8 cellular contexts compared by ENCODE assay signal in genomic region chr4:39717743-39718142, GRCh38. TPM values are rescaled to one million over a fixed set of nuclear protein-coding genes. Genes with fewer than 3 reads are reported as not detected.
DNase-seq lines count a peak whose midpoint lies in the region; ATAC-seq and TF ChIP-seq lines count a peak whose summit lies in the region.
"Not testable (repeated sequence)": the region's sequence is repeated elsewhere in the genome, so short reads cannot be mapped to it uniquely, and the experiment has no call there.

No MANE protein-coding gene starts in this region.

- intact Hi-C loops in activated CD4-positive, alpha-beta T cell treated with anti-CD3 and anti-CD28 coated beads for 36 hours (cut with DNase I, micrococcal nuclease); naive thymus-derived CD4-positive, alpha-beta T cell (cut with micrococcal nuclease): not testable (repeated sequence)

- not testable (repeated sequence) for H2BK120ac ChIP-seq in H9 (ENCODE audit: low read depth, low read length, poor library complexity, severe bottlenecking)

- not testable (repeated sequence) for H2AFZ ChIP-seq in H9 (ENCODE audit: low read length)

- H2BK5ac ChIP-seq in H9 (ENCODE audit: insufficient read length, low read length): not testable (repeated sequence)

- TF ChIP-seq CTCF in H9 (conservative IDR thresholded peaks at IDR 0.05); chondrocyte (IDR thresholded peaks at IDR 0.05): not testable (repeated sequence)

- not testable (repeated sequence) for H3T11ph ChIP-seq in H9 (ENCODE audit: low read length)

- not testable (repeated sequence) for H3K9me3 ChIP-seq in BLaER1; H9 (ENCODE audit: control insufficient read depth, low read depth, low read length); naive thymus-derived CD4-positive, alpha-beta T cell (ENCODE audit: control insufficient read depth in 2 of 3, low read length in 3 of 3)

- H3K4me1 Mint-ChIP-seq in H9 (peaks cover 10 to 14% of the 10 kb centered on the region in 2 experiments; a peak in 3 of 4 replicates), chondrocyte (ENCODE audit: low read depth) (peaks cover 55% of the 10 kb centered on the region)
- H3K4me1 Mint-ChIP-seq in activated CD4-positive, alpha-beta T cell treated with anti-CD3 and anti-CD28 coated beads for 36 hours: peaks cover 56% of the 10 kb centered on the region
- H3K4me1 Mint-ChIP-seq in activated T-cell treated with anti-CD3 and anti-CD28 coated beads, Interleukin-2, amount 50 U/mL, for 24 hours (ENCODE audit: low read depth): peaks cover 70% of the 10 kb centered on the region
- H3K4me1 Mint-ChIP-seq in activated naive CD4-positive, alpha-beta T cell treated with anti-CD3 and anti-CD28 coated beads, Interleukin-2, amount 10 ng/mL, durations not matched to agents 7 days and 5 days: peaks cover 51% of the 10 kb centered on the region
- peaks cover 40 to 76% (median 63%) of the 10 kb centered on the region in 7 donors for H3K4me1 Mint-ChIP-seq in naive thymus-derived CD4-positive, alpha-beta T cell
- peaks cover 62% of the 10 kb centered on the region for H3K4me1 Mint-ChIP-seq in stimulated activated effector memory CD8-positive, alpha-beta T cell treated with anti-CD3 and anti-CD28 coated beads, Interleukin-12 subunit alpha, Interleukin-12 subunit beta, amount 100 ng/mL, for 72 hours

- peaks cover 95% of the 10 kb centered on the region for H4K20me1 ChIP-seq in BLaER1
- H4K20me1 ChIP-seq in H9 (ENCODE audit: control insufficient read depth, insufficient read depth, insufficient read length): not testable (repeated sequence)

- not testable (repeated sequence) for H3K4me3 Mint-ChIP-seq in H9; activated naive CD4-positive, alpha-beta T cell treated with anti-CD3 and anti-CD28 coated beads, Interleukin-2, amount 10 ng/mL, durations not matched to agents 7 days and 5 days; chondrocyte (ENCODE audit: unreplicated experiment)
- H3K4me3 Mint-ChIP-seq in activated CD4-positive, alpha-beta T cell treated with anti-CD3 and anti-CD28 coated beads for 36 hours: peak overlapping the region; percentile 14
- peak overlapping the region; percentile 55 for H3K4me3 Mint-ChIP-seq in activated T-cell treated with anti-CD3 and anti-CD28 coated beads, Interleukin-2, amount 50 U/mL, for 24 hours
- peak overlapping the region; percentile 59 to 80 (median 68) for H3K4me3 Mint-ChIP-seq in naive thymus-derived CD4-positive, alpha-beta T cell
- H3K4me3 Mint-ChIP-seq in stimulated activated effector memory CD8-positive, alpha-beta T cell treated with anti-CD3 and anti-CD28 coated beads, Interleukin-12 subunit alpha, Interleukin-12 subunit beta, amount 100 ng/mL, for 72 hours: peak overlapping the region; percentile 23

- not testable (repeated sequence) for H3K4me3 ChIP-seq in BLaER1; naive thymus-derived CD4-positive, alpha-beta T cell (ENCODE audit: low read length)

- not testable (repeated sequence) for H3K27ac ChIP-seq in BLaER1; H9 (ENCODE audit: insufficient read length, low read depth, low read length); naive thymus-derived CD4-positive, alpha-beta T cell (ENCODE audit: low read depth, low read length)

- not testable (repeated sequence) for H3K27me3 Mint-ChIP-seq in H9 (ENCODE audit: low read depth); activated CD4-positive, alpha-beta T cell treated with anti-CD3 and anti-CD28 coated beads for 36 hours; activated T-cell treated with anti-CD3 and anti-CD28 coated beads, Interleukin-2, amount 50 U/mL, for 24 hours; activated naive CD4-positive, alpha-beta T cell treated with anti-CD3 and anti-CD28 coated beads, Interleukin-2, amount 10 ng/mL, durations not matched to agents 7 days and 5 days; chondrocyte (ENCODE audit: low read depth); naive thymus-derived CD4-positive, alpha-beta T cell

- H3K79me2 ChIP-seq in H9 (ENCODE audit: insufficient read depth, low read length): peaks cover 39% of the 10 kb centered on the region; the same call in 1 of the 2 replicates

- H4K5ac ChIP-seq in H9 (ENCODE audit: insufficient read length, low read depth, low read length): not testable (repeated sequence)

- not testable (repeated sequence) for H3K23me2 ChIP-seq in H9 (ENCODE audit: insufficient read length, low read depth, low read length, poor library complexity, severe bottlenecking)

- H2BK15ac ChIP-seq in H9 (ENCODE audit: low read depth, low read length): not testable (repeated sequence)

- H3K4me1 ChIP-seq in BLaER1: peaks cover 41% of the 10 kb centered on the region
- not testable (repeated sequence) for H3K4me1 ChIP-seq in H9 (ENCODE audit: insufficient read depth, low read length)
- H3K4me1 ChIP-seq in naive thymus-derived CD4-positive, alpha-beta T cell (ENCODE audit: control insufficient read depth in 2 of 2, insufficient read depth in 2 of 2, low read length in 2 of 2): peaks cover 9 to 14% of the 10 kb centered on the region in 2 donors

- not testable (repeated sequence) for H2AK5ac ChIP-seq in H9 (ENCODE audit: insufficient read length, low read length)

- H3K4ac ChIP-seq in H9 (ENCODE audit: low read depth, low read length): not testable (repeated sequence)

- not testable (repeated sequence) for DNase-seq in H9; activated CD4-positive, alpha-beta T cell treated with anti-CD3 and anti-CD28 coated beads for 36 hours; activated T-cell treated with anti-CD3 and anti-CD28 coated beads, Interleukin-2, amount 50 U/mL, for 24 hours; activated naive CD4-positive, alpha-beta T cell treated with anti-CD3 and anti-CD28 coated beads, Interleukin-2, amount 10 ng/mL, durations not matched to agents 7 days and 5 days; naive thymus-derived CD4-positive, alpha-beta T cell; stimulated activated effector memory CD8-positive, alpha-beta T cell treated with anti-CD3 and anti-CD28 coated beads, Interleukin-12 subunit alpha, Interleukin-12 subunit beta, amount 100 ng/mL, for 72 hours (ENCODE audit: low spot score in 2 of 2)
- peak; percentile 2 for DNase-seq in chondrocyte (ENCODE audit: low spot score)

- not testable (repeated sequence) for H3K9me3 Mint-ChIP-seq in H9; activated CD4-positive, alpha-beta T cell treated with anti-CD3 and anti-CD28 coated beads for 36 hours (ENCODE audit: low read depth); activated T-cell treated with anti-CD3 and anti-CD28 coated beads, Interleukin-2, amount 50 U/mL, for 24 hours; activated naive CD4-positive, alpha-beta T cell treated with anti-CD3 and anti-CD28 coated beads, Interleukin-2, amount 10 ng/mL, durations not matched to agents 7 days and 5 days; chondrocyte (ENCODE audit: low read depth); naive thymus-derived CD4-positive, alpha-beta T cell; stimulated activated effector memory CD8-positive, alpha-beta T cell treated with anti-CD3 and anti-CD28 coated beads, Interleukin-12 subunit alpha, Interleukin-12 subunit beta, amount 100 ng/mL, for 72 hours

- WGBS in H9 (ENCODE audit: extremely low coverage, insufficient read length, low lambda C conversion rate): no CpG with 5 or more reads among the region's 19 CpGs

- CTCF ChIA-PET in activated CD4-positive, alpha-beta T cell treated with anti-CD3 and anti-CD28 coated beads for 36 hours (lab: Charles Lee): interaction anchor here (0.9 kb wide), 1 partner anchor 9 kb away, joined by 3 read pairs; no protein-coding TSS in a partner anchor
- CTCF ChIA-PET in activated naive CD4-positive, alpha-beta T cell treated with anti-CD3 and anti-CD28 coated beads, Interleukin-2, amount 10 ng/mL, durations not matched to agents 7 days and 5 days (lab: Charles Lee); naive thymus-derived CD4-positive, alpha-beta T cell (lab: Charles Lee): not testable (repeated sequence)

- not testable (repeated sequence) for H2BK20ac ChIP-seq in H9 (ENCODE audit: low read depth, low read length, poor library complexity, severe bottlenecking)

- not testable (repeated sequence) for H2BK12ac ChIP-seq in H9 (ENCODE audit: insufficient read length, low read depth, low read length)

- not testable (repeated sequence) for H3K23ac ChIP-seq in H9 (ENCODE audit: insufficient read length, low read depth, low read length)

- H3K36me3 Mint-ChIP-seq in H9 (ENCODE audit: insufficient read depth in 1 of 3, low read depth in 3 of 3): peaks cover 14 to 38% (median 33%) of the 10 kb centered on the region in 3 experiments
- H3K36me3 Mint-ChIP-seq in activated CD4-positive, alpha-beta T cell treated with anti-CD3 and anti-CD28 coated beads for 36 hours (ENCODE audit: low read depth): peaks cover 29% of the 10 kb centered on the region
- H3K36me3 Mint-ChIP-seq in activated T-cell treated with anti-CD3 and anti-CD28 coated beads, Interleukin-2, amount 50 U/mL, for 24 hours (ENCODE audit: low read depth): peaks cover 56% of the 10 kb centered on the region
- peaks cover 30% of the 10 kb centered on the region for H3K36me3 Mint-ChIP-seq in activated naive CD4-positive, alpha-beta T cell treated with anti-CD3 and anti-CD28 coated beads, Interleukin-2, amount 10 ng/mL, durations not matched to agents 7 days and 5 days
- H3K36me3 Mint-ChIP-seq in chondrocyte (ENCODE audit: low read depth): not testable (repeated sequence)
- peaks cover 5 to 25% (median 13%) of the 10 kb centered on the region in 5 donors for H3K36me3 Mint-ChIP-seq in naive thymus-derived CD4-positive, alpha-beta T cell
- peaks cover 60% of the 10 kb centered on the region for H3K36me3 Mint-ChIP-seq in stimulated activated effector memory CD8-positive, alpha-beta T cell treated with anti-CD3 and anti-CD28 coated beads, Interleukin-12 subunit alpha, Interleukin-12 subunit beta, amount 100 ng/mL, for 72 hours

- peaks cover 11% of the 10 kb centered on the region for H3K79me1 ChIP-seq in H9 (ENCODE audit: insufficient read depth, low read depth, low read length, poor library complexity, severe bottlenecking)

- not testable (repeated sequence) for H4K8ac ChIP-seq in H9 (replicated peaks; ENCODE audit: insufficient read length, low read depth, low read length)

- POLR2A ChIA-PET in activated CD4-positive, alpha-beta T cell treated with anti-CD3 and anti-CD28 coated beads for 36 hours (lab: Charles Lee): interaction anchor here (0.6 kb wide), 1 partner anchor 10 kb away, joined by 3 read pairs; no protein-coding TSS in a partner anchor
- POLR2A ChIA-PET in naive thymus-derived CD4-positive, alpha-beta T cell (lab: Charles Lee): not testable (repeated sequence)

- peak overlapping the region in 2 of 3 experiments; percentile 23 to 88; a peak in 3 of 7 replicates for H3K27ac Mint-ChIP-seq in H9
- H3K27ac Mint-ChIP-seq in activated CD4-positive, alpha-beta T cell treated with anti-CD3 and anti-CD28 coated beads for 36 hours: peak overlapping the region; percentile 77
- peak overlapping the region; percentile 85 for H3K27ac Mint-ChIP-seq in activated T-cell treated with anti-CD3 and anti-CD28 coated beads, Interleukin-2, amount 50 U/mL, for 24 hours
- H3K27ac Mint-ChIP-seq in activated naive CD4-positive, alpha-beta T cell treated with anti-CD3 and anti-CD28 coated beads, Interleukin-2, amount 10 ng/mL, durations not matched to agents 7 days and 5 days: peak overlapping the region; percentile 60
- peak overlapping the region; percentile 36 for H3K27ac Mint-ChIP-seq in chondrocyte (ENCODE audit: unreplicated experiment)
- H3K27ac Mint-ChIP-seq in naive thymus-derived CD4-positive, alpha-beta T cell: peak overlapping the region; percentile 25 to 81 (median 63)
- peak overlapping the region; percentile 74 for H3K27ac Mint-ChIP-seq in stimulated activated effector memory CD8-positive, alpha-beta T cell treated with anti-CD3 and anti-CD28 coated beads, Interleukin-12 subunit alpha, Interleukin-12 subunit beta, amount 100 ng/mL, for 72 hours

- peak overlapping the region; percentile 43 for H3K4me2 ChIP-seq in BLaER1
- not testable (repeated sequence) for H3K4me2 ChIP-seq in H9 (ENCODE audit: insufficient read depth, insufficient read length, low read length)

- not testable (repeated sequence) for H3K27me3 ChIP-seq in BLaER1; H9 (ENCODE audit: insufficient read depth, low read length); naive thymus-derived CD4-positive, alpha-beta T cell (ENCODE audit: control insufficient read depth in 2 of 2, insufficient read depth in 2 of 2, low read length in 2 of 2)

- not testable (repeated sequence) for H3K14ac ChIP-seq in H9 (ENCODE audit: insufficient read depth, low read length)

- peaks cover 52% of the 10 kb centered on the region for H3K36me3 ChIP-seq in BLaER1
- H3K36me3 ChIP-seq in naive thymus-derived CD4-positive, alpha-beta T cell (ENCODE audit: control insufficient read depth in 2 of 3, insufficient read depth in 3 of 3, low read length in 3 of 3): not testable (repeated sequence)

- ATAC-seq in activated CD4-positive, alpha-beta T cell treated with anti-CD3 and anti-CD28 coated beads for 36 hours; naive thymus-derived CD4-positive, alpha-beta T cell; stimulated activated effector memory CD8-positive, alpha-beta T cell treated with anti-CD3 and anti-CD28 coated beads, Interleukin-12 subunit alpha, Interleukin-12 subunit beta, amount 100 ng/mL, for 72 hours: not testable (repeated sequence)

- not testable (repeated sequence) for H3K18ac ChIP-seq in H9 (ENCODE audit: insufficient read length, low read depth, low read length)

- H3K9ac ChIP-seq in BLaER1; H9 (ENCODE audit: extremely low read depth, insufficient read length, low read length): not testable (repeated sequence)

- H3K56ac ChIP-seq in H9 (ENCODE audit: insufficient read length, low read depth, low read length): not testable (repeated sequence)

- not testable (repeated sequence) for H4K91ac ChIP-seq in H9 (ENCODE audit: insufficient read length, low read depth, low read length)

RNA-seq across cellular contexts. Expression of gene UBE2K, which starts 19.8 kb away (rescaled TPM):
- total RNA-seq in H9 (2021) (151 TPM in 2 replicates), chondrocyte (73.7 to 87.5 TPM (median 84.4 TPM) in 3 replicates)
- 100 to 1,000 TPM in 1 of 2 experiments, 10 to 100 TPM in 1; 87.2 to 122 TPM for total RNA-seq in activated CD4-positive, alpha-beta T cell treated with anti-CD3 and anti-CD28 coated beads for 36 hours
- 10 to 100 TPM; 31.1 to 85.0 (median 43.7) TPM for total RNA-seq in naive thymus-derived CD4-positive, alpha-beta T cell
- 10 to 100 TPM; 47.4 to 49.3 TPM for polyA plus RNA-seq in naive thymus-derived CD4-positive, alpha-beta T cell
